ENCODE assay signal across 9 cellular contexts in genomic region chr1:200740291-200741212, GRCh38. TPM values are rescaled to one million over a fixed set of nuclear protein-coding genes. Genes with fewer than 3 reads are reported as not detected.
DNase-seq lines count a peak whose midpoint lies in the region; ATAC-seq, FAIRE-seq and TF ChIP-seq lines count a peak whose summit lies in the region.
"Had no signal": no experiment of that assay in that cellular context is flagged by ENCODE, and none has a peak within 500 bp of the region (broad histone marks: within the 10 kb centered on the region; RNA-seq: fewer than 3 reads in every experiment).

No MANE protein-coding gene starts in this region.

- H3K4me1 ChIP-seq in HUES64 (ENCODE audit: insufficient read depth, low read length) (peaks cover 20% of the 10 kb centered on the region), muscle layer of duodenum (ENCODE audit: control insufficient read depth in 1 of 2, insufficient read depth in 2 of 2, low read length in 2 of 2) (peaks cover 0 to 38% of the 10 kb centered on the region in 2 donors)

- peak; percentile 2 for DNase-seq in AG09309 (ENCODE audit: low read depth)
- no peak for DNase-seq in bronchial epithelial cell (ENCODE audit: low read depth)
- DNase-seq in cerebellar cortex (ENCODE audit: low spot score), result no peak
- DNase-seq in NCI-H524 treated with DMSO at 0.1 percent for 48 hours (lab: John Stamatoyannopoulos, UW), result no peak
- DNase-seq in activated CD4-positive, CD25-positive, alpha-beta regulatory T cell treated with anti-CD3 and anti-CD28 coated beads, Interleukin-2, amount 50 U/mL, for 72 hours, result no peak

- no peak for FAIRE-seq in bronchial epithelial cell (lab: Jason Lieb, UNC)
- FAIRE-seq: colon had no signal

- H3K9me3 ChIP-seq in HUES64 (ENCODE audit: insufficient read depth, low read depth, low read length) (no peaks in the 10 kb centered on the region), muscle layer of duodenum (ENCODE audit: control insufficient read depth in 1 of 2, low read length in 2 of 2) (no peaks in the 10 kb centered on the region)

- TF ChIP-seq CTCF in AG09309 (IDR thresholded peaks at IDR 0.05; ENCODE audit: control insufficient read depth, insufficient read depth, low read depth, low read length, missing control alignments), result no peak
- no peak for TF ChIP-seq CTCF in bronchial epithelial cell (IDR thresholded peaks at IDR 0.05; ENCODE audit: insufficient read depth, low read length, severe bottlenecking)

- H3K9ac ChIP-seq in HUES64 (ENCODE audit: low read depth, low read length), result peak overlapping the region; percentile 94; the same call in 1 of the 2 replicates

- peak overlapping the region; percentile 96 for H3K4me3 ChIP-seq in AG09309 (ENCODE audit: control insufficient read depth, low read depth, low read length)
- H3K4me3 ChIP-seq in HUES64 (ENCODE audit: low read length), result peak overlapping the region; percentile 89
- H3K4me3 ChIP-seq in bronchial epithelial cell (ENCODE audit: low read depth, low read length), result peak overlapping the region; percentile 96
- peak overlapping the region; percentile 88 to 97 for H3K4me3 ChIP-seq in muscle layer of duodenum (ENCODE audit: low read depth in 1 of 2, low read length in 2 of 2)

- ATAC-seq in HG03108 (IDR thresholded peaks at IDR 0.05; ENCODE audit: unreplicated experiment), result no peak

- WGBS in HUES64, result 19% methylated on average over 4 of the region's 7 CpGs

- H3K27ac ChIP-seq in HUES64 (ENCODE audit: low read depth, low read length), result no peak overlapping the region
- peak overlapping the region; percentile 83 for H3K27ac ChIP-seq in muscle layer of duodenum (ENCODE audit: low read length)

- H3K27me3 ChIP-seq in HUES64 (ENCODE audit: insufficient read depth, low read length) (peaks cover 6% of the 10 kb centered on the region; the same call in 1 of the 2 replicates), bronchial epithelial cell (ENCODE audit: control insufficient read depth, insufficient read depth, low read length) (no peaks in the 10 kb centered on the region), muscle layer of duodenum (ENCODE audit: low read depth, low read length) (no peaks in the 10 kb centered on the region)

- H3K36me3 ChIP-seq in HUES64 (ENCODE audit: insufficient read depth, low read length) (no peaks in the 10 kb centered on the region), bronchial epithelial cell (ENCODE audit: control insufficient read depth, insufficient read depth, low read length) (no peaks in the 10 kb centered on the region), muscle layer of duodenum (ENCODE audit: control insufficient read depth in 1 of 2, insufficient read depth in 2 of 2, low read length in 2 of 2) (peaks cover 0 to 9% of the 10 kb centered on the region in 2 donors)

RNA-seq across cellular contexts. Expression of gene CAMSAP2, which starts 1.9 kb away (rescaled TPM):
- polyA plus RNA-seq in HUES64 (2013, experiment 1 of 2), result 17.0 TPM
- polyA plus RNA-seq in HUES64 (2013, experiment 2 of 2), result 18.0 TPM
- 75.0 and 96.9 TPM in 2 replicates for total RNA-seq in bronchial epithelial cell
